9 cellular contexts compared by ENCODE assay signal in genomic region chr6:71404145-71404966, GRCh38.
DNase-seq lines count a peak whose midpoint lies in the region; ATAC-seq and TF ChIP-seq lines count a peak whose summit lies in the region.
"Had no signal": no experiment of that assay in that cellular context is flagged by ENCODE, and none has a peak within 500 bp of the region (broad histone marks: within the 10 kb centered on the region; RNA-seq: fewer than 3 reads in every experiment).

No MANE protein-coding gene starts in this region.

- peaks cover 10% of the 10 kb centered on the region for H3K79me2 ChIP-seq in fibroblast of lung (ENCODE audit: control insufficient read depth, insufficient read depth, low read length)

- peak overlapping the region; percentile 90 for H3K27ac ChIP-seq in RWPE2 (ENCODE audit: poor library complexity, severe bottlenecking)
- peak overlapping the region; percentile 69 for H3K27ac ChIP-seq in fibroblast of lung (ENCODE audit: insufficient read depth, low read length)

- no peaks in the 10 kb centered on the region for H3K27me3 ChIP-seq in RWPE2 (ENCODE audit: insufficient read depth, poor library complexity, severe bottlenecking)
- no peaks in the 10 kb centered on the region for H3K27me3 ChIP-seq in fibroblast of lung (ENCODE audit: control insufficient read depth, insufficient read depth, low read length)

- DNase-seq in AG20443 (ENCODE audit: low spot score) (peak; percentile 51), RWPE2 (ENCODE audit: low spot score) (no peak), fibroblast of lung (ENCODE audit: low read depth in 2 of 2) (peak; percentile 64 to 93), nephron progenitor cell (no peak), NCI-H524 treated with DMSO at 0.1 percent for 48 hours (lab: John Stamatoyannopoulos, UW) (no peak), NCI-H510A treated with DMSO at 0.1 percent for 48 hours (lab: John Stamatoyannopoulos, UW) (no peak)
- no peak for DNase-seq in activated T-helper 2 cell treated with anti-CD3 and anti-CD28 coated beads, Interferon-gamma antibody, Interleukin-2, Interleukin-4, amounts not matched to agents 10 μg/mL and 5 μg/mL and 100 μg/mL, durations not matched to agents 14 hours and 24 hours and 36 hours (ENCODE audit: low spot score)
- DNase-seq: stimulated activated naive CD4-positive, alpha-beta T cell had no signal

- H3K4me2 ChIP-seq in fibroblast of lung (ENCODE audit: extremely low read depth, insufficient read depth, low read length) = peak overlapping the region; percentile 59

- H3K36me3 ChIP-seq in RWPE2 (ENCODE audit: low read depth) = peaks cover 3% of the 10 kb centered on the region
- no peaks in the 10 kb centered on the region for H3K36me3 ChIP-seq in fibroblast of lung (ENCODE audit: control insufficient read depth, insufficient read depth, low read length)

- H3K4me3 ChIP-seq in RWPE2 (ENCODE audit: severe bottlenecking) (no peak overlapping the region), fibroblast of lung (replicated peaks in 1 of 4; ENCODE audit: control extremely low read depth in 1 of 4, insufficient read depth in 1 of 4, low read depth in 3 of 4, low read length in 4 of 4) (peak overlapping the region in 2 of 4 experiments; percentile 10 to 21)

- peaks cover 47% of the 10 kb centered on the region for H3K4me1 Mint-ChIP-seq in nephron progenitor cell
- H3K4me1 Mint-ChIP-seq in activated T-helper 2 cell treated with anti-CD3 and anti-CD28 coated beads, Interferon-gamma antibody, Interleukin-2, Interleukin-4, amounts not matched to agents 10 μg/mL and 5 μg/mL and 100 μg/mL, durations not matched to agents 14 hours and 24 hours and 36 hours (ENCODE audit: low read depth) = no peaks in the 10 kb centered on the region

- TF ChIP-seq CTCF in RWPE2 (IDR thresholded peaks at IDR 0.05; ENCODE audit: poor library complexity, severe bottlenecking) (no peak), fibroblast of lung (conservative IDR thresholded peaks at IDR 0.05 in 1 of 2, IDR thresholded peaks at IDR 0.05 in 1 of 2; ENCODE audit: low read depth in 1 of 2, low read length in 2 of 2) (no peak), nephron progenitor cell (IDR thresholded peaks at IDR 0.05) (no peak)

- no peak overlapping the region for H2AFZ ChIP-seq in fibroblast of lung (ENCODE audit: low read length)

- peak overlapping the region; percentile 11 for H3K4me3 Mint-ChIP-seq in nephron progenitor cell
- no peak overlapping the region for H3K4me3 Mint-ChIP-seq in activated T-helper 2 cell treated with anti-CD3 and anti-CD28 coated beads, Interferon-gamma antibody, Interleukin-2, Interleukin-4, amounts not matched to agents 10 μg/mL and 5 μg/mL and 100 μg/mL, durations not matched to agents 14 hours and 24 hours and 36 hours (ENCODE audit: low read depth)

- H3K4me1 ChIP-seq in RWPE2 (ENCODE audit: insufficient read depth, poor library complexity, severe bottlenecking) (peaks cover 48% of the 10 kb centered on the region), fibroblast of lung (ENCODE audit: control insufficient read depth, extremely low read depth, insufficient read depth, low read length) (peaks cover 9% of the 10 kb centered on the region)

- intact Hi-C loops in activated T-helper 2 cell treated with anti-CD3 and anti-CD28 coated beads, Interferon-gamma antibody, Interleukin-2, Interleukin-4, amounts not matched to agents 10 μg/mL and 5 μg/mL and 100 μg/mL, durations not matched to agents 14 hours and 24 hours and 36 hours (cut with micrococcal nuclease) = no loop called here

- no peaks in the 10 kb centered on the region for H3K9me3 Mint-ChIP-seq in nephron progenitor cell
- H3K9me3 Mint-ChIP-seq in activated T-helper 2 cell treated with anti-CD3 and anti-CD28 coated beads, Interferon-gamma antibody, Interleukin-2, Interleukin-4, amounts not matched to agents 10 μg/mL and 5 μg/mL and 100 μg/mL, durations not matched to agents 14 hours and 24 hours and 36 hours = no peaks in the 10 kb centered on the region

- H3K9ac ChIP-seq in fibroblast of lung (ENCODE audit: insufficient read depth, low read length) = no peak overlapping the region

- peaks cover 21% of the 10 kb centered on the region for H3K36me3 Mint-ChIP-seq in nephron progenitor cell (ENCODE audit: low read depth)
- H3K36me3 Mint-ChIP-seq in activated T-helper 2 cell treated with anti-CD3 and anti-CD28 coated beads, Interferon-gamma antibody, Interleukin-2, Interleukin-4, amounts not matched to agents 10 μg/mL and 5 μg/mL and 100 μg/mL, durations not matched to agents 14 hours and 24 hours and 36 hours (ENCODE audit: low read depth) = no peaks in the 10 kb centered on the region

- ATAC-seq in RWPE2 (ENCODE audit: low read depth) (peak; percentile 96), GM18868 (IDR thresholded peaks at IDR 0.05; ENCODE audit: unreplicated experiment) (no peak)

- H3K27me3 Mint-ChIP-seq in nephron progenitor cell (ENCODE audit: low read depth, poor library complexity) = peaks cover 3% of the 10 kb centered on the region
- peaks cover 17% of the 10 kb centered on the region for H3K27me3 Mint-ChIP-seq in activated T-helper 2 cell treated with anti-CD3 and anti-CD28 coated beads, Interferon-gamma antibody, Interleukin-2, Interleukin-4, amounts not matched to agents 10 μg/mL and 5 μg/mL and 100 μg/mL, durations not matched to agents 14 hours and 24 hours and 36 hours (ENCODE audit: low read depth)

- H4K20me1 ChIP-seq in fibroblast of lung (ENCODE audit: control insufficient read depth, extremely low read depth, insufficient read depth, low read length) = no peaks in the 10 kb centered on the region

- peak overlapping the region; percentile 84 for H3K27ac Mint-ChIP-seq in nephron progenitor cell
- no peak overlapping the region for H3K27ac Mint-ChIP-seq in activated T-helper 2 cell treated with anti-CD3 and anti-CD28 coated beads, Interferon-gamma antibody, Interleukin-2, Interleukin-4, amounts not matched to agents 10 μg/mL and 5 μg/mL and 100 μg/mL, durations not matched to agents 14 hours and 24 hours and 36 hours

- H3K9me3 ChIP-seq in RWPE2 (ENCODE audit: severe bottlenecking) (no peaks in the 10 kb centered on the region), fibroblast of lung (ENCODE audit: control insufficient read depth, insufficient read depth, low read depth, low read length) (no peaks in the 10 kb centered on the region)

Comparison
In these comparisons a context has a peak if more than half of its experiments do, and no peak if none do; other contexts are left out.
1. DNase-seq: peak in AG20443 (single experiment) and fibroblast of lung (2 of 2); none in RWPE2 (single experiment), nephron progenitor cell (single experiment), activated T-helper 2 cell treated with anti-CD3 and anti-CD28 coated beads, Interferon-gamma antibody, Interleukin-2, Interleukin-4, amounts not matched to agents 10 μg/mL and 5 μg/mL and 100 μg/mL, durations not matched to agents 14 hours and 24 hours and 36 hours (single experiment), NCI-H524 treated with DMSO at 0.1 percent for 48 hours (single experiment) and NCI-H510A treated with DMSO at 0.1 percent for 48 hours (single experiment).